In the genomic region with DNA sequence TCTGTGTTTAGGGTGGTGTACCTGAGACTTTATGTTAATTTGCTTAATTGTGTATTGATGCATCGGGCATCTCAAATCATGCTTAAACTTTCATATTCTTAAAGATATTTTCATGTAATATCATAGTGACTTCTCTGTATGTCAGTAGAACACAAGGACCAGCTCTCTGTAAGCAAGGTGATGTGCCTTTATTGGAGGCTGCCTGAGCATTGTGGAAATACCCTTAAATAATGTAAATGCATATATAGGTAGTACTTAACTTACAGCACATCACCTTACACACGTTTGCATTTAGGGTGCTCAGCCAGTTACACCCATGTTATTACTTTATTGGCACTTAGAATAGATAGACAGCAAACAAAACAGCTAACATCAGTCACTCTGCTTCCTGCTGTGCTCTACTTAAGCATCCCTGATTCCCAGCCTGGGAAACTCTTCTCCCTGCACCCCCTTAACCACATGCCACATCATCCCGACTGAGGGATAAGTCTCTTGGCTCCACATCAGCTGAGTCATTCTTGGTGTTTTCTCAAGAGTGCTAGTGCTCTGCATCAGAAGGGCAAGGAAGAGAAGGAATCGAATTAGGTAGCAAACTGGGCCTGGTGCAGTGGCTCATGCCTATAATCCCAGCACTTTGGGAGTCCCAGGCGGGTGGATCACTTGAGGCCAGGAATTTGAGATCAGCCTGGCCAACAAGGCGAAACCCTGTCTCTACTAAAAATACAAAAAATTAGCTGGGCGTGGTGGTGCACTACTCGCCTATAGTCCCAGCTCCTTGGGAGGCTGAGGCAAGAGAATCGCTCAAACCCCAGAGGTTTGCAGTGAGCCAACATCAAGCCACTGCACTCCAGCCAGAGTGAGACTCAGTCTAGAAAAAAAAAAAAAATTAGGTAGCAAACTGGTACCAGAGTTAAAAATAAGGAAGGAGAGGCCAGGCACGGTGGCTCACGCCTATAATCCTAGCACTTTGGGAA, we compare ENCODE assay signal across 10 cellular contexts.
DNase-seq lines count a peak whose midpoint lies in the region; ATAC-seq, FAIRE-seq and TF ChIP-seq lines count a peak whose summit lies in the region.
"Had no signal": no experiment of that assay in that cellular context is flagged by ENCODE, and none has a peak within 500 bp of the region (broad histone marks: within the 10 kb centered on the region; RNA-seq: fewer than 3 reads in every experiment).

No MANE protein-coding gene starts in this region.

- peak; percentile 57; the same call in 2 of the 3 replicates for ATAC-seq in K562
- no peak for ATAC-seq in HG02571 (IDR thresholded peaks at IDR 0.05; ENCODE audit: unreplicated experiment)
- ATAC-seq in HG03565 (IDR thresholded peaks at IDR 0.05; ENCODE audit: unreplicated experiment), result no peak
- ATAC-seq: upper lobe of right lung had no signal

- H3K27me3 ChIP-seq in K562 (ENCODE audit: control insufficient read depth in 2 of 2, insufficient read depth in 2 of 2, low read length in 2 of 2) (no peaks in the 10 kb centered on the region), hepatocyte (no peaks in the 10 kb centered on the region)
- H3K27me3 ChIP-seq: upper lobe of right lung had no signal

- peaks cover 0 to 9% of the 10 kb centered on the region in 2 experiments; a peak in 3 of 5 replicates for H3K4me1 ChIP-seq in K562 (replicated peaks in 1 of 2; ENCODE audit: control insufficient read depth in 2 of 2, insufficient read depth in 2 of 2, low read length in 2 of 2)
- peaks cover 9% of the 10 kb centered on the region for H3K4me1 ChIP-seq in hepatocyte (ENCODE audit: insufficient read depth)

- BruUV-seq in K562 (replicated peaks; lab: Mats Ljungman, UMichigan), result no TSS peak

- no peak for TF ChIP-seq CTCF in K562 (IDR thresholded peaks at IDR 0.05 in 2 of 3, conservative IDR thresholded peaks at IDR 0.05 in 1 of 3; ENCODE audit: insufficient read depth in 2 of 3, low read depth in 1 of 3, low read length in 3 of 3)
- TF ChIP-seq CTCF in hepatocyte (IDR thresholded peaks at IDR 0.05; ENCODE audit: poor library complexity), result no peak

- no peak overlapping the region for H2AFZ ChIP-seq in K562 (ENCODE audit: low read depth, low read length)
- no peak overlapping the region for H2AFZ ChIP-seq in hepatocyte

- TF ChIP-seq RAD21 in K562 (CRISPR knock-in tag; conservative IDR thresholded peaks at IDR 0.05 in 1 of 2, IDR thresholded peaks at IDR 0.05 in 1 of 2), result no peak

- peak; percentile 61 for FAIRE-seq in K562 (lab: Jason Lieb, UNC)

- no peak overlapping the region for H3K27ac Mint-ChIP-seq in activated naive CD4-positive, alpha-beta T cell treated with anti-CD3 and anti-CD28 coated beads for 36 hours

- H3K9me2 ChIP-seq in hepatocyte (replicated peaks; ENCODE audit: insufficient read depth), result no peaks in the 10 kb centered on the region

- H3K4me3 ChIP-seq in K562 (no peak overlapping the region), hepatocyte (no peak overlapping the region)
- H3K4me3 ChIP-seq: upper lobe of right lung had no signal

- no peaks in the 10 kb centered on the region for H3K36me3 Mint-ChIP-seq in activated naive CD4-positive, alpha-beta T cell treated with anti-CD3 and anti-CD28 coated beads for 36 hours (ENCODE audit: low read depth)

- no peak overlapping the region for H3K27ac ChIP-seq in K562 (ENCODE audit: extremely low read depth, low read depth, low read length)
- H3K27ac ChIP-seq in hepatocyte, result peak overlapping the region; percentile 61
- H3K27ac ChIP-seq: upper lobe of right lung had no signal

- no peaks in the 10 kb centered on the region for H3K9me3 Mint-ChIP-seq in activated naive CD4-positive, alpha-beta T cell treated with anti-CD3 and anti-CD28 coated beads for 36 hours

- H3K79me2 ChIP-seq in K562 (ENCODE audit: control insufficient read depth, insufficient read depth, low read length), result no peaks in the 10 kb centered on the region
- no peaks in the 10 kb centered on the region for H3K79me2 ChIP-seq in hepatocyte

- H3K9me3 ChIP-seq in K562 (replicated peaks; ENCODE audit: control insufficient read depth, insufficient read depth, low read depth, low read length), result no peaks in the 10 kb centered on the region
- H3K9me3 ChIP-seq in hepatocyte (ENCODE audit: low read depth), result no peaks in the 10 kb centered on the region
- H3K9me3 ChIP-seq: upper lobe of right lung had no signal

- 74% methylated on average over 11 of the region's 11 CpGs for WGBS in K562 (ENCODE audit: insufficient coverage, low coverage, missing lambda C conversion rate)
- WGBS in hepatocyte (ENCODE audit: low lambda C conversion rate, missing lambda C conversion rate), result 83% methylated on average over 11 of the region's 11 CpGs

- H3K9ac ChIP-seq in K562 (ENCODE audit: insufficient read depth in 1 of 2, low read depth in 2 of 2, low read length in 2 of 2), result no peak overlapping the region

- H3K9me1 ChIP-seq in K562 (ENCODE audit: control insufficient read depth, insufficient read depth, low read length), result no peaks in the 10 kb centered on the region

- no peak for TF ChIP-seq POLR2A in K562 (conservative IDR thresholded peaks at IDR 0.05)

- H3K4me1 Mint-ChIP-seq in activated naive CD4-positive, alpha-beta T cell treated with anti-CD3 and anti-CD28 coated beads for 36 hours (ENCODE audit: low read depth), result no peaks in the 10 kb centered on the region
- H3K4me1 Mint-ChIP-seq: neural crest cell had no signal

- H4K20me1 ChIP-seq in K562 (replicated peaks; ENCODE audit: control insufficient read depth, insufficient read depth, low read length) (no peaks in the 10 kb centered on the region), hepatocyte (ENCODE audit: insufficient read depth, poor library complexity, severe bottlenecking) (no peaks in the 10 kb centered on the region)

- DNase-seq in HK-2 (ENCODE audit: unreplicated experiment), result peak; percentile 72
- peak in 2 of 4 experiments; percentile 18 to 29 for DNase-seq in K562 (ENCODE audit: extremely low read depth in 1 of 4, low spot score in 3 of 4)
- peak; percentile 66 for DNase-seq in hepatocyte (ENCODE audit: low spot score)
- peak; percentile 100 for DNase-seq in stromal cell of bone marrow (ENCODE audit: low read depth)
- no peak for DNase-seq in activated naive CD4-positive, alpha-beta T cell treated with anti-CD3 and anti-CD28 coated beads for 36 hours
- DNase-seq in COLO829 (ENCODE audit: low spot score), result no peak
- DNase-seq: upper lobe of right lung had no signal

- CTCF ChIA-PET in K562 (lab: Yijun Ruan, JAX; ENCODE audit: low intra/inter-chr PET ratio), result no interaction called here
- CTCF ChIA-PET in activated naive CD4-positive, alpha-beta T cell treated with anti-CD3 and anti-CD28 coated beads for 36 hours (lab: Charles Lee), result interaction anchor here (0.7 kb wide), 1 partner anchor 1275 kb away, joined by 4 read pairs; no protein-coding TSS in a partner anchor

- H3K36me3 ChIP-seq in K562 (ENCODE audit: control insufficient read depth, insufficient read depth, low read length) (peaks cover 13% of the 10 kb centered on the region), hepatocyte (replicated peaks; ENCODE audit: insufficient read depth, low read depth) (no peaks in the 10 kb centered on the region)
- H3K36me3 ChIP-seq: upper lobe of right lung had no signal

- POLR2A ChIA-PET in K562 (lab: Yijun Ruan, JAX), result interaction anchor here (1.0 kb wide), 1 partner anchor 14 kb away, joined by 3 read pairs; no protein-coding TSS in a partner anchor

- peaks cover 10% of the 10 kb centered on the region for H3K27me3 Mint-ChIP-seq in activated naive CD4-positive, alpha-beta T cell treated with anti-CD3 and anti-CD28 coated beads for 36 hours (ENCODE audit: low read depth)

- no peak overlapping the region for H3K4me3 Mint-ChIP-seq in activated naive CD4-positive, alpha-beta T cell treated with anti-CD3 and anti-CD28 coated beads for 36 hours
- H3K4me3 Mint-ChIP-seq: neural crest cell had no signal

- in situ Hi-C loops in K562 (cut with MboI), result no loop called here

- TF ChIP-seq EP300 in K562 (IDR thresholded peaks at IDR 0.05; ENCODE audit: low read length), result no peak

- H3K4me2 ChIP-seq in K562 (ENCODE audit: insufficient read depth, low read length), result no peak overlapping the region
- H3K4me2 ChIP-seq in hepatocyte, result no peak overlapping the region

- intact Hi-C loops in K562 (cut with micrococcal nuclease), result no loop called here
- intact Hi-C loops in activated naive CD4-positive, alpha-beta T cell treated with anti-CD3 and anti-CD28 coated beads for 36 hours (cut with micrococcal nuclease), result no loop called here

TF ChIP-seq in K562, 482 proteins besides CTCF, POLR2A, EP300 and RAD21 (continues in another document):
- TF ChIP-seq ZNF316 (IDR thresholded peaks at IDR 0.05) (peak; percentile 68), U2AF2 (optimal IDR thresholded peaks at IDR 0.05; ENCODE audit: low read depth, low read length) (no peak), ARID2 (IDR thresholded peaks at IDR 0.05) (no peak), ZFP30 (CRISPR knock-in tag; IDR thresholded peaks at IDR 0.05; ENCODE audit: borderline replicate concordance) (no peak), CBX1 (IDR thresholded peaks at IDR 0.05; ENCODE audit: low read depth) (no peak), HNRNPL (IDR thresholded peaks at IDR 0.05; ENCODE audit: low read depth, low read length) (no peak), MAFF (IDR thresholded peaks at IDR 0.05; ENCODE audit: low read length) (peak; percentile 41; the same call in 1 of the 2 replicates), ZNF75A (CRISPR knock-in tag; IDR thresholded peaks at IDR 0.05) (no peak)
- TF ChIP-seq, protein P1, sequence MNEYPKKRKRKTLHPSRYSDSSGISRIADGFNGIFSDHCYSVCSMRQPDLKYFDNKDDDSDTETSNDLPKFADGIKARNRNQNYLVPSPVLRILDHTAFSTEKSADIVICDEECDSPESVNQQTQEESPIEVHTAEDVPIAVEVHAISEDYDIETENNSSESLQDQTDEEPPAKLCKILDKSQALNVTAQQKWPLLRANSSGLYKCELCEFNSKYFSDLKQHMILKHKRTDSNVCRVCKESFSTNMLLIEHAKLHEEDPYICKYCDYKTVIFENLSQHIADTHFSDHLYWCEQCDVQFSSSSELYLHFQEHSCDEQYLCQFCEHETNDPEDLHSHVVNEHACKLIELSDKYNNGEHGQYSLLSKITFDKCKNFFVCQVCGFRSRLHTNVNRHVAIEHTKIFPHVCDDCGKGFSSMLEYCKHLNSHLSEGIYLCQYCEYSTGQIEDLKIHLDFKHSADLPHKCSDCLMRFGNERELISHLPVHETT (CRISPR knock-in tag; conservative IDR thresholded peaks at IDR 0.05 in 1 of 2, IDR thresholded peaks at IDR 0.05 in 1 of 2), result no peak

Comparison
In these comparisons a context has a peak if more than half of its experiments do, and no peak if none do; other contexts are left out.
1. DNase-seq: peak in HK-2 (single experiment), hepatocyte (single experiment) and stromal cell of bone marrow (single experiment); none in activated naive CD4-positive, alpha-beta T cell treated with anti-CD3 and anti-CD28 coated beads for 36 hours (single experiment) and COLO829 (single experiment).